ENCODE assay signal across 24 cellular contexts in genomic region chr2:126429129-126429528, GRCh38.
"Had no signal": no experiment of that assay in that cellular context is flagged by ENCODE, and none has a peak within 500 bp of the region (broad histone marks: within the 10 kb centered on the region; RNA-seq: fewer than 3 reads in every experiment).

No MANE protein-coding gene starts in this region.

- H3K79me2 ChIP-seq: hepatocyte had no signal

- H3K27me3 ChIP-seq: dorsolateral prefrontal cortex, esophagus muscularis mucosa, foreskin keratinocyte, gastroesophageal sphincter, heart left ventricle, hepatocyte, left lung had no signal

- DNase-seq: dermis blood vessel endothelial cell; dorsolateral prefrontal cortex; effector CD4-positive, alpha-beta T cell; effector memory CD4-positive, alpha-beta T cell; foreskin keratinocyte; heart left ventricle; hypothalamus; left colon; left lung; left ventricle myocardium superior; lower lobe of right lung; mesenchymal stem cell; mucosa of descending colon; naive B cell; naive thymus-derived CD8-positive, alpha-beta T cell had no signal

- H3K27ac ChIP-seq: coronary artery, esophagus muscularis mucosa, foreskin keratinocyte, gastroesophageal sphincter, heart left ventricle, hepatocyte, left lung, lower lobe of right lung had no signal

- H3K4me1 ChIP-seq: esophagus muscularis mucosa, foreskin keratinocyte, gastroesophageal sphincter, heart left ventricle, left lung, lower lobe of right lung had no signal

- H2AFZ ChIP-seq: hepatocyte had no signal

- FAIRE-seq: colon, endothelial cell of umbilical vein, frontal cortex, islet of Langerhans, keratinocyte had no signal

- H3K36me3 ChIP-seq: esophagus muscularis mucosa, gastroesophageal sphincter, heart left ventricle, left lung, lower lobe of right lung had no signal

- H3K4me3 ChIP-seq: coronary artery, dorsolateral prefrontal cortex, esophagus muscularis mucosa, gastroesophageal sphincter, heart left ventricle, hepatocyte, left lung, lower lobe of right lung, mucosa of descending colon had no signal

- H3K9me3 ChIP-seq: esophagus muscularis mucosa, gastroesophageal sphincter, heart left ventricle, left lung, lower lobe of right lung, mucosa of descending colon had no signal

- ATAC-seq: foreskin keratinocyte; gastroesophageal sphincter; heart left ventricle; left colon; left lung; left ventricle myocardium superior; lower lobe of right lung; mucosa of descending colon; naive thymus-derived CD8-positive, alpha-beta T cell had no signal

- H3K4me2 ChIP-seq: hepatocyte had no signal
